In the genomic region with DNA sequence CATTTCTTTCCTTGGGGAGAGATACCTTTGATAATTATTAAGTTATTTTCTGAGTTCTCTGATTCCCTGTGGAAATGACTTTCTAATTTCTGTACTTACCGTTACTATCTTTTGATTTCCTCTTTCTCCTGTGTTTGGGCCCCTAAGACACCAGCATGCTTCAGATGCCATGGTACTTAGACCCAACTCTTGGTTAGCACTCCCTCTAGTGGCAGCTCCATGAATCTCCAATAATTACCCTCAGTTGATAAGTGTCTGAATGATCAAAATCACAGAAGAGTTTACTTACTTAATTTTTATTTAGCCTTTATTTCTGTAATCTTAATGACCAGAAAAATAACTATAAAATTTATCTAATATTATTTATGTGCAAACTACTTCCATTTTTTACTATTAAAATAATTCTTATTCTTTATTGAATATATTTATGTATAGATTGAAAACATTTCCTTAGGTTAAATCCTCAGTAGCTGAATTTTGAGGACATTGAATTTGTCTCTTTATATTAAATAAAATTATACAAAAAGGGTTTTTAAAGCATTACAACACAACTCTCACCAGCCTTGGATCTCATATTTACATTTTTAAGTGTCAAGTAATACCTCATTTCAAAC, we compare ENCODE assay signal across 1 cellular context.
TF ChIP-seq lines count a peak whose summit lies in the region.

No MANE protein-coding gene starts in this region.

TF ChIP-seq in SK-N-SH treated with all-trans-retinoic acid at 6 μM for 48 hours, 23 proteins besides CTCF, POLR2A, EP300 and RAD21 (continued from another document):
- TF ChIP-seq POU6F1 (CRISPR knock-in tag; IDR thresholded peaks at IDR 0.05; ENCODE audit: borderline replicate concordance, low read depth) (no peak), TCF4 (CRISPR knock-in tag; IDR thresholded peaks at IDR 0.05; ENCODE audit: borderline replicate concordance) (no peak), RARB (CRISPR knock-in tag; IDR thresholded peaks at IDR 0.05) (no peak), TSHZ2 (CRISPR knock-in tag; IDR thresholded peaks at IDR 0.05) (no peak), ESRRG (CRISPR knock-in tag; IDR thresholded peaks at IDR 0.05) (no peak)
